ENCODE assay signal across 8 cellular contexts in genomic region chr6:31660224-31660997, GRCh38. TPM values are rescaled to one million over a fixed set of nuclear protein-coding genes. Genes with fewer than 3 reads are reported as not detected.
DNase-seq lines count a peak whose midpoint lies in the region; ATAC-seq and TF ChIP-seq lines count a peak whose summit lies in the region.

C6orf47 (minus strand) TSS chr6:31660778; CDS start chr6:31659947, 831 bp downstream.

- TF ChIP-seq CTCF in parathyroid adenoma (IDR thresholded peaks at IDR 0.05) (peak; percentile 2), transverse colon (IDR thresholded peaks at IDR 0.05) (no peak)

- in situ Hi-C loops in transverse colon (cut with MboI; ENCODE audit: low pct_ligation_motif_present in 1 of 4, low pct_unique_long_range_greater_than_20kb in 1 of 4, low sequenced_read_pairs in 3 of 4) = no loop called here

- DNase-seq in COR-L47 (lab: John Stamatoyannopoulos, UW) (peak; percentile 74), NCI-H1105 (lab: John Stamatoyannopoulos, UW) (peak; percentile 83), SW480 (ENCODE audit: low spot score) (peak; percentile 75), Right ventricle myocardium superior (peak; percentile 94), transverse colon (peak; percentile 91)
- peak; percentile 38 for DNase-seq in activated naive CD8-positive, alpha-beta T cell treated with anti-CD3 and anti-CD28 coated beads, Interleukin-2, amount 50 U/mL, for 16 hours (ENCODE audit: low read depth, low spot score)

- no peaks in the 10 kb centered on the region for H3K27me3 ChIP-seq in parathyroid adenoma (ENCODE audit: control insufficient read depth, insufficient read depth, low read length)
- H3K27me3 ChIP-seq in transverse colon = no peaks in the 10 kb centered on the region

- 1% methylated on average over 34 of the region's 51 CpGs; no CpG with 5 or more reads in 1 of the 2 donors for WGBS in transverse colon (ENCODE audit: low coverage in 1 of 2), 2 donors

- peak within 1 kb of the TSS; percentile 91 for H3K9ac ChIP-seq in parathyroid adenoma

- ATAC-seq in GM21723 (IDR thresholded peaks at IDR 0.05; ENCODE audit: unreplicated experiment) (peak; percentile 50), Right ventricle myocardium superior (ENCODE audit: poor library complexity) (peak; percentile 82)

- H3K27ac ChIP-seq in parathyroid adenoma (peak within 1 kb of the TSS; percentile 91), transverse colon (peak within 1 kb of the TSS; percentile 88 to 95 (median 90))

- TF ChIP-seq EP300 in transverse colon (IDR thresholded peaks at IDR 0.05; ENCODE audit: low read depth) = no peak

- peak within 1 kb of the TSS; percentile 82 for H3K4me2 ChIP-seq in parathyroid adenoma (ENCODE audit: low read length)

- intact Hi-C loops in Right ventricle myocardium superior (cut with DNase I) (no loop called here), transverse colon (cut with DNase I; ENCODE audit: low total_unique reads) (no loop called here)

- H3K4me3 ChIP-seq in parathyroid adenoma (ENCODE audit: low read depth, low read length) = peak within 1 kb of the TSS; percentile 87
- peak within 1 kb of the TSS; percentile 63 to 87 (median 76) for H3K4me3 ChIP-seq in transverse colon

- H3K36me3 ChIP-seq in parathyroid adenoma (ENCODE audit: control insufficient read depth, insufficient read depth, low read length) (no peaks in the 10 kb centered on the region), transverse colon (peaks cover 0 to 6% (median 0%) of the 10 kb centered on the region in 4 donors)

- H3K79me2 ChIP-seq in parathyroid adenoma = peaks cover 32% of the 10 kb centered on the region

- TF ChIP-seq POLR2A in transverse colon (IDR thresholded peaks at IDR 0.05) = peak; percentile 95

- H3K4me1 ChIP-seq in parathyroid adenoma (peaks cover 15% of the 10 kb centered on the region), transverse colon (peaks cover 30 to 77% (median 44%) of the 10 kb centered on the region in 4 donors)

- H2AFZ ChIP-seq in parathyroid adenoma = peak within 1 kb of the TSS; percentile 81

- H3K9me3 ChIP-seq in parathyroid adenoma (ENCODE audit: control insufficient read depth, low read length) = no peaks in the 10 kb centered on the region
- no peaks in the 10 kb centered on the region for H3K9me3 ChIP-seq in transverse colon

RNA-seq across cellular contexts. Expression of gene C6orf47, which starts in this region (rescaled TPM):
- total RNA-seq in Right ventricle myocardium superior (16.5 TPM), transverse colon (10 to 100 TPM; 18.7 to 45.7 (median 25.2) TPM)

Comparison
In these comparisons a context has a peak if more than half of its experiments do, and no peak if none do; other contexts are left out.
1. Peak in every context shown above with its lines: DNase-seq, ATAC-seq, H3K4me3 ChIP-seq and H3K27ac ChIP-seq.
2. DNase-seq: peak in every context shown above with its lines; median percentile 94 in Right ventricle myocardium superior; 91 in transverse colon; 83 in NCI-H1105; 75 in SW480; 74 in COR-L47; 38 in activated naive CD8-positive, alpha-beta T cell treated with anti-CD3 and anti-CD28 coated beads, Interleukin-2, amount 50 U/mL, for 16 hours.